In the genomic region with DNA sequence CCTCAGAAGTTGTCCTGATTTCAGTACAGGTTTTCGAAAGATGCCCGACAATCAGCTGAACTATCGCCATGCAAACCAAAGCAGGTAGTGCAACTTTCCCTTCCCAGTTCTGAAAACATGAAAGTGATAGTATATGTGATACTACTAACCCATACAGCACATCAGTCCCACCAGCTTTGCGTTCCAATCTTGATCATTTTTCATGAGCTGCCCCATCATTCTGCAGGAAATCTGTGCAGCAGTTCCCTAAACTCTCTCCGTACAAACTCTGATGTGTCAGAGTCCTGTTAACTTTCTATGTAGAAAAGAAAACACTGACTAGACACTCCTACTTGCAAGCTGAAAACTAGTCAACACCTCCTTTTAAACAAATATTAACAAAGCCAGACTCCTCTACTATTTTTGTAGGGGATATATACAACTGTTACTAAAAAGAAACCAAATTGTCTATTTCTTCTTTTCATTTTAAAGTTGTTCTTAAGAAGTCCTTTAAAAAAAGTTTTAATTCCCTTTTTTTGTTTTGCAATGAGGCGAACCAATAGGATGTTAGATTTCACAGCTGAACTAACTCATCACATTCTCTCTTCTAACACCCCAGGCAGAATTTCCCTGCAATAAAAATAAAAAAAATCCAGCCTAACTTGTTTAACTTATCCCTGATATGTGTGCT, we compare ENCODE assay signal across 8 cellular contexts.
DNase-seq lines count a peak whose midpoint lies in the region; ATAC-seq and TF ChIP-seq lines count a peak whose summit lies in the region.
"Had no signal": no experiment of that assay in that cellular context is flagged by ENCODE, and none has a peak within 500 bp of the region (broad histone marks: within the 10 kb centered on the region; RNA-seq: fewer than 3 reads in every experiment).

No MANE protein-coding gene starts in this region.

- H3K4me1 ChIP-seq in HUES48 (ENCODE audit: control insufficient read depth, insufficient read depth, low read length) = peaks cover 66% of the 10 kb centered on the region
- peaks cover 78% of the 10 kb centered on the region for H3K4me1 ChIP-seq in left ventricle myocardium inferior
- H3K4me1 ChIP-seq in uterus = no peaks in the 10 kb centered on the region

- 0 out of 2 replicates have a peak overlapping the region, but pooled peaks have one; percentile 0 for H3K9ac ChIP-seq in HUES48 (ENCODE audit: low read depth, low read length)

- H3K9me3 ChIP-seq in HUES48 (ENCODE audit: control insufficient read depth, insufficient read depth, low read length) (no peaks in the 10 kb centered on the region), left ventricle myocardium inferior (replicated peaks) (no peaks in the 10 kb centered on the region), uterus (no peaks in the 10 kb centered on the region)

- H3K4me1 Mint-ChIP-seq in stimulated activated effector memory CD8-positive, alpha-beta T cell treated with anti-CD3 and anti-CD28 coated beads, Interleukin-12 subunit alpha, Interleukin-12 subunit beta, amount 100 ng/mL, for 72 hours = no peaks in the 10 kb centered on the region

- no peaks in the 10 kb centered on the region for H3K36me3 Mint-ChIP-seq in stimulated activated effector memory CD8-positive, alpha-beta T cell treated with anti-CD3 and anti-CD28 coated beads, Interleukin-12 subunit alpha, Interleukin-12 subunit beta, amount 100 ng/mL, for 72 hours

- no peaks in the 10 kb centered on the region for H3K36me3 ChIP-seq in HUES48 (ENCODE audit: control insufficient read depth, insufficient read depth, low read length)
- no peaks in the 10 kb centered on the region for H3K36me3 ChIP-seq in left ventricle myocardium inferior
- no peaks in the 10 kb centered on the region for H3K36me3 ChIP-seq in uterus

- H3K4me3 ChIP-seq in HUES48 (ENCODE audit: low read depth, low read length) = no peak overlapping the region; the same call in 1 of the 2 replicates
- peak overlapping the region; percentile 42 for H3K4me3 ChIP-seq in left ventricle myocardium inferior
- peak overlapping the region in 1 of 2 donors; percentile 7 for H3K4me3 ChIP-seq in uterus

- H3K9me3 Mint-ChIP-seq in stimulated activated effector memory CD8-positive, alpha-beta T cell treated with anti-CD3 and anti-CD28 coated beads, Interleukin-12 subunit alpha, Interleukin-12 subunit beta, amount 100 ng/mL, for 72 hours = no peaks in the 10 kb centered on the region

- DNase-seq in left ventricle myocardium inferior (no peak), uterus (no peak), SK-N-DZ (ENCODE audit: low spot score) (no peak), GM20000 (ENCODE audit: low spot score) (no peak)
- no peak for DNase-seq in stimulated activated effector memory CD8-positive, alpha-beta T cell treated with anti-CD3 and anti-CD28 coated beads, Interleukin-12 subunit alpha, Interleukin-12 subunit beta, amount 100 ng/mL, for 72 hours (ENCODE audit: low spot score in 2 of 2)
- DNase-seq: NCI-H526 had no signal

- no peak for TF ChIP-seq POLR2A in uterus (IDR thresholded peaks at IDR 0.05)

- peak; percentile 60 for ATAC-seq in GM21423 (IDR thresholded peaks at IDR 0.05; ENCODE audit: unreplicated experiment)
- no peak for ATAC-seq in stimulated activated effector memory CD8-positive, alpha-beta T cell treated with anti-CD3 and anti-CD28 coated beads, Interleukin-12 subunit alpha, Interleukin-12 subunit beta, amount 100 ng/mL, for 72 hours

- H3K4me3 Mint-ChIP-seq in stimulated activated effector memory CD8-positive, alpha-beta T cell treated with anti-CD3 and anti-CD28 coated beads, Interleukin-12 subunit alpha, Interleukin-12 subunit beta, amount 100 ng/mL, for 72 hours = no peak overlapping the region

- no peak overlapping the region for H3K27ac Mint-ChIP-seq in stimulated activated effector memory CD8-positive, alpha-beta T cell treated with anti-CD3 and anti-CD28 coated beads, Interleukin-12 subunit alpha, Interleukin-12 subunit beta, amount 100 ng/mL, for 72 hours

- H3K27me3 ChIP-seq in HUES48 (ENCODE audit: control insufficient read depth, insufficient read depth, low read length) = no peaks in the 10 kb centered on the region
- H3K27me3 ChIP-seq in left ventricle myocardium inferior (ENCODE audit: low read depth) = no peaks in the 10 kb centered on the region
- no peaks in the 10 kb centered on the region for H3K27me3 ChIP-seq in uterus

- TF ChIP-seq CTCF in left ventricle myocardium inferior (IDR thresholded peaks at IDR 0.05; ENCODE audit: borderline replicate concordance) (no peak), uterus (IDR thresholded peaks at IDR 0.05) (no peak), GM20000 (IDR thresholded peaks at IDR 0.05; ENCODE audit: extremely low read depth, missing control alignments) (no peak)

- intact Hi-C loops in left ventricle myocardium inferior (cut with micrococcal nuclease) = no loop called here
- intact Hi-C loops in uterus (cut with DNase I; ENCODE audit: low total_unique reads) = no loop called here

- H3K27ac ChIP-seq in HUES48 (ENCODE audit: low read depth, low read length) (no peak overlapping the region), left ventricle myocardium inferior (replicated peaks) (peak overlapping the region; percentile 57), uterus (peak overlapping the region; percentile 35 to 60)
